1 cellular context compared by ENCODE assay signal in the genomic region with DNA sequence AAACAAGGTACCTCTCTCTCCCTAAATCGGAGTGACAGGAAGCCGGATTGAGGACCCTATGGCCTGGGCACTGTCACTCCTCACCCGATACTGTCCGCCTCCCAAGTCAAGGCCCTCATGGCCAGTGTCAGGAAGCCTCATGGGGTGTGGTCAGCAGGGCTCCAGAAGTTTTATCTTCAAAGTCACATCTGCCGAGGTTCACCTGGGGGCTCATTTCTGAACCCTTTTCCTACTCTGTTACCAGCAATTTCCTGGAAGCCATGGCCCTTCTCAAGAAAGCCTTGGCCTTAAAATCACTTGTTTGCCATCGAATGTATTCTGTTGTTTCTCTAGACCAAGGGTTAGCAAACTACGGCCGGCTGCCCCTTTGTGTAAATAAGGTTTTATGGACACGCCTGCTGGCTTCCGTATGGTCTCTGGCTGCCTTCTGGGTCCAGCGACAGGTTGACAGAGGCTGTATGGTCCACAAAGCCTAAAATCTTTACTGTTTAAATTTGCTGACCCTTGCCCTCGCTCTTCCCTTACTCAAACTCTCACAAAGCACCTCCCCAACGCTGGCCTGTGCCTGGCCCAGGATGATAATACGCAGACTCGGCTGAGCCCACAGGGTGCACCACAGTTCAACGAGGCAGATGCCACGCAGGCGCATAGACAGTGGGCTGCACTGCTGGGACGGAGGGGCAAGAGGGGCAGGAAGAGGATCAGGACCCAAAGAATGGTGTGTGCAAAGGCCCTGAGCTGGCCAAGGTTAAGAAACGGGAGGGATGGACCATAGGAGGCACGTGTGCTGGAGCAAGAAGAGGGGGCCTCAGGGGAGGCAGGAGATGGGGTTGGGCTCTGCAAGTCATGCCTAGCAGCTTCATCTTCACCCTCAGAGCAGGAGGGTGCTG.
TF ChIP-seq lines count a peak whose summit lies in the region.

No MANE protein-coding gene starts in this region.

TF ChIP-seq in K562, 482 proteins besides CTCF, POLR2A, EP300 and RAD21 (continued from another document and continues in another):
- TF ChIP-seq, protein P1, sequence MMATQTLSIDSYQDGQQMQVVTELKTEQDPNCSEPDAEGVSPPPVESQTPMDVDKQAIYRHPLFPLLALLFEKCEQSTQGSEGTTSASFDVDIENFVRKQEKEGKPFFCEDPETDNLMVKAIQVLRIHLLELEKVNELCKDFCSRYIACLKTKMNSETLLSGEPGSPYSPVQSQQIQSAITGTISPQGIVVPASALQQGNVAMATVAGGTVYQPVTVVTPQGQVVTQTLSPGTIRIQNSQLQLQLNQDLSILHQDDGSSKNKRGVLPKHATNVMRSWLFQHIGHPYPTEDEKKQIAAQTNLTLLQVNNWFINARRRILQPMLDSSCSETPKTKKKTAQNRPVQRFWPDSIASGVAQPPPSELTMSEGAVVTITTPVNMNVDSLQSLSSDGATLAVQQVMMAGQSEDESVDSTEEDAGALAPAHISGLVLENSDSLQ (IDR thresholded peaks at IDR 0.05), result peak; percentile 64; the same call in 1 of the 2 replicates
- no peak for TF ChIP-seq HNRNPK (IDR thresholded peaks at IDR 0.05; ENCODE audit: low read depth, low read length, poor library complexity, severe bottlenecking)
- TF ChIP-seq ATF7 (IDR thresholded peaks at IDR 0.05), result no peak
- no peak for TF ChIP-seq CHD1 (IDR thresholded peaks at IDR 0.05; ENCODE audit: low read length)
- TF ChIP-seq ZFP36 (IDR thresholded peaks at IDR 0.05; ENCODE audit: low read depth, low read length, partially characterized antibody), result no peak
- TF ChIP-seq ZNF311 (CRISPR knock-in tag; IDR thresholded peaks at IDR 0.05), result no peak
- no peak for TF ChIP-seq POLR2G (IDR thresholded peaks at IDR 0.05; ENCODE audit: low read depth, low read length)
- TF ChIP-seq GABPA (tag; conservative IDR thresholded peaks at IDR 0.05; ENCODE audit: low read depth), result no peak
- TF ChIP-seq PHB2 (IDR thresholded peaks at IDR 0.05; ENCODE audit: low read depth), result no peak
- TF ChIP-seq ZEB2 (IDR thresholded peaks at IDR 0.05), result peak; percentile 59; the same call in 1 of the 2 replicates
- TF ChIP-seq, protein P2, sequence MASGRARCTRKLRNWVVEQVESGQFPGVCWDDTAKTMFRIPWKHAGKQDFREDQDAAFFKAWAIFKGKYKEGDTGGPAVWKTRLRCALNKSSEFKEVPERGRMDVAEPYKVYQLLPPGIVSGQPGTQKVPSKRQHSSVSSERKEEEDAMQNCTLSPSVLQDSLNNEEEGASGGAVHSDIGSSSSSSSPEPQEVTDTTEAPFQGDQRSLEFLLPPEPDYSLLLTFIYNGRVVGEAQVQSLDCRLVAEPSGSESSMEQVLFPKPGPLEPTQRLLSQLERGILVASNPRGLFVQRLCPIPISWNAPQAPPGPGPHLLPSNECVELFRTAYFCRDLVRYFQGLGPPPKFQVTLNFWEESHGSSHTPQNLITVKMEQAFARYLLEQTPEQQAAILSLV (tag; IDR thresholded peaks at IDR 0.05), result no peak
- no peak for TF ChIP-seq TCF7L2 (IDR thresholded peaks at IDR 0.05; ENCODE audit: low read depth, low read length)
- no peak for TF ChIP-seq ZNF174 (CRISPR knock-in tag; IDR thresholded peaks at IDR 0.05)
- no peak for TF ChIP-seq FOXM1 (IDR thresholded peaks at IDR 0.05; ENCODE audit: low read depth)
- TF ChIP-seq FOXM1 (CRISPR knock-in tag; IDR thresholded peaks at IDR 0.05; ENCODE audit: low read depth), result no peak
- TF ChIP-seq E2F3 (CRISPR knock-in tag; IDR thresholded peaks at IDR 0.05), result no peak
- TF ChIP-seq, protein P3, sequence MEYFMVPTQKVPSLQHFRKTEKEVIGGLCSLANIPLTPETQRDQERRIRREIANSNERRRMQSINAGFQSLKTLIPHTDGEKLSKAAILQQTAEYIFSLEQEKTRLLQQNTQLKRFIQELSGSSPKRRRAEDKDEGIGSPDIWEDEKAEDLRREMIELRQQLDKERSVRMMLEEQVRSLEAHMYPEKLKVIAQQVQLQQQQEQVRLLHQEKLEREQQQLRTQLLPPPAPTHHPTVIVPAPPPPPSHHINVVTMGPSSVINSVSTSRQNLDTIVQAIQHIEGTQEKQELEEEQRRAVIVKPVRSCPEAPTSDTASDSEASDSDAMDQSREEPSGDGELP (CRISPR knock-in tag; IDR thresholded peaks at IDR 0.05; ENCODE audit: borderline replicate concordance), result no peak
- no peak for TF ChIP-seq BDP1 (IDR thresholded peaks at IDR 0.05; ENCODE audit: insufficient read depth, insufficient read length)
- TF ChIP-seq, protein P4, sequence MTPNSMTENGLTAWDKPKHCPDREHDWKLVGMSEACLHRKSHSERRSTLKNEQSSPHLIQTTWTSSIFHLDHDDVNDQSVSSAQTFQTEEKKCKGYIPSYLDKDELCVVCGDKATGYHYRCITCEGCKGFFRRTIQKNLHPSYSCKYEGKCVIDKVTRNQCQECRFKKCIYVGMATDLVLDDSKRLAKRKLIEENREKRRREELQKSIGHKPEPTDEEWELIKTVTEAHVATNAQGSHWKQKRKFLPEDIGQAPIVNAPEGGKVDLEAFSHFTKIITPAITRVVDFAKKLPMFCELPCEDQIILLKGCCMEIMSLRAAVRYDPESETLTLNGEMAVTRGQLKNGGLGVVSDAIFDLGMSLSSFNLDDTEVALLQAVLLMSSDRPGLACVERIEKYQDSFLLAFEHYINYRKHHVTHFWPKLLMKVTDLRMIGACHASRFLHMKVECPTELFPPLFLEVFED (CRISPR knock-in tag; conservative IDR thresholded peaks at IDR 0.05), result no peak
- TF ChIP-seq FOXA3 (CRISPR knock-in tag; conservative IDR thresholded peaks at IDR 0.05 in 1 of 2, IDR thresholded peaks at IDR 0.05 in 1 of 2), result peak; percentile 16 to 81; a peak in 1 of 4 replicates
- no peak for TF ChIP-seq SMARCB1 (IDR thresholded peaks at IDR 0.05; ENCODE audit: insufficient read length, low read depth)
- TF ChIP-seq, protein P5, sequence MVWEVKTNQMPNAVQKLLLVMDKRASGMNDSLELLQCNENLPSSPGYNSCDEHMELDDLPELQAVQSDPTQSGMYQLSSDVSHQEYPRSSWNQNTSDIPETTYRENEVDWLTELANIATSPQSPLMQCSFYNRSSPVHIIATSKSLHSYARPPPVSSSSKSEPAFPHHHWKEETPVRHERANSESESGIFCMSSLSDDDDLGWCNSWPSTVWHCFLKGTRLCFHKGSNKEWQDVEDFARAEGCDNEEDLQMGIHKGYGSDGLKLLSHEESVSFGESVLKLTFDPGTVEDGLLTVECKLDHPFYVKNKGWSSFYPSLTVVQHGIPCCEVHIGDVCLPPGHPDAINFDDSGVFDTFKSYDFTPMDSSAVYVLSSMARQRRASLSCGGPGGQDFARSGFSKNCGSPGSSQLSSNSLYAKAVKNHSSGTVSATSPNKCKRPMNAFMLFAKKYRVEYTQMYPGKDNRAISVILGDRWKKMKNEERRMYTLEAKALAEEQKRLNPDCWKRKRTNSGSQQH (CRISPR knock-in tag; IDR thresholded peaks at IDR 0.05), result no peak
- TF ChIP-seq MTA1 (IDR thresholded peaks at IDR 0.05; ENCODE audit: borderline replicate concordance), result no peak
- TF ChIP-seq CTBP1 (IDR thresholded peaks at IDR 0.05; ENCODE audit: borderline replicate concordance), result peak; percentile 20; the same call in 1 of the 2 replicates
- no peak for TF ChIP-seq NELFE (IDR thresholded peaks at IDR 0.05; ENCODE audit: insufficient read depth, insufficient read length)
- no peak for TF ChIP-seq U2AF2 (optimal IDR thresholded peaks at IDR 0.05; ENCODE audit: low read depth, low read length)
- TF ChIP-seq DPF2 (IDR thresholded peaks at IDR 0.05), result peak; percentile 66; the same call in 1 of the 2 replicates
- no peak for TF ChIP-seq ZNF780A (CRISPR knock-in tag; IDR thresholded peaks at IDR 0.05)
- TF ChIP-seq ILK (tag; IDR thresholded peaks at IDR 0.05; ENCODE audit: borderline replicate concordance, low read depth), result no peak
- TF ChIP-seq C11orf30 (IDR thresholded peaks at IDR 0.05; ENCODE audit: low read depth), result no peak
- TF ChIP-seq NCOA6 (IDR thresholded peaks at IDR 0.05), result no peak
- no peak for TF ChIP-seq KDM2B (CRISPR knock-in tag; IDR thresholded peaks at IDR 0.05)
- TF ChIP-seq RCOR1 (IDR thresholded peaks at IDR 0.05; ENCODE audit: borderline replicate concordance in 1 of 2, low read depth in 2 of 2, low read length in 2 of 2), result peak in 1 of 2 experiments; percentile 63; a peak in 2 of 4 replicates
- TF ChIP-seq MAFK (IDR thresholded peaks at IDR 0.05; ENCODE audit: low read length), result no peak
- no peak for TF ChIP-seq ZFP1 (CRISPR knock-in tag; IDR thresholded peaks at IDR 0.05)
- no peak for TF ChIP-seq GTF2A2 (tag; IDR thresholded peaks at IDR 0.05)
- no peak for TF ChIP-seq MTF1 (CRISPR knock-in tag; IDR thresholded peaks at IDR 0.05; ENCODE audit: borderline replicate concordance)
- TF ChIP-seq, protein P6, sequence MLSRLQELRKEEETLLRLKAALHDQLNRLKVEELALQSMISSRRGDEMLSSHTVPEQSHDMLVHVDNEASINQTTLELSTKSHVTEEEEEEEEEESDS (CRISPR knock-in tag; IDR thresholded peaks at IDR 0.05), result no peak
- peak; percentile 37; the same call in 1 of the 2 replicates for TF ChIP-seq L3MBTL2 (IDR thresholded peaks at IDR 0.05)
- no peak for TF ChIP-seq ZZZ3 (IDR thresholded peaks at IDR 0.05)
- TF ChIP-seq FOXK1 (CRISPR knock-in tag; IDR thresholded peaks at IDR 0.05; ENCODE audit: borderline replicate concordance), result no peak
- no peak for TF ChIP-seq PRPF4 (IDR thresholded peaks at IDR 0.05; ENCODE audit: insufficient read depth, low read depth, low read length, poor library complexity, severe bottlenecking)
- TF ChIP-seq SMARCE1 (IDR thresholded peaks at IDR 0.05), result 0 out of 2 replicates have a peak, but pooled peaks have one; percentile 15
- peak; percentile 32 for TF ChIP-seq CXXC5 (CRISPR knock-in tag; IDR thresholded peaks at IDR 0.05)
- TF ChIP-seq, protein P7, sequence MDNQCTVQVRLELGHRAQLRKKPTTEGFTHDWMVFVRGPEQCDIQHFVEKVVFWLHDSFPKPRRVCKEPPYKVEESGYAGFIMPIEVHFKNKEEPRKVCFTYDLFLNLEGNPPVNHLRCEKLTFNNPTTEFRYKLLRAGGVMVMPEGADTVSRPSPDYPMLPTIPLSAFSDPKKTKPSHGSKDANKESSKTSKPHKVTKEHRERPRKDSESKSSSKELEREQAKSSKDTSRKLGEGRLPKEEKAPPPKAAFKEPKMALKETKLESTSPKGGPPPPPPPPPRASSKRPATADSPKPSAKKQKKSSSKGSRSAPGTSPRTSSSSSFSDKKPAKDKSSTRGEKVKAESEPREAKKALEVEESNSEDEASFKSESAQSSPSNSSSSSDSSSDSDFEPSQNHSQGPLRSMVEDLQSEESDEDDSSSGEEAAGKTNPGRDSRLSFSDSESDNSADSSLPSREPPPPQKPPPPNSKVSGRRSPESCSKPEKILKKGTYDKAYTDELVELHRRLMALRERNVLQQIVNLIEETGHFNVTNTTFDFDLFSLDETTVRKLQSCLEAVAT (IDR thresholded peaks at IDR 0.05), result no peak
- TF ChIP-seq FOXP1 (CRISPR knock-in tag; IDR thresholded peaks at IDR 0.05), result no peak
- TF ChIP-seq, protein P8, sequence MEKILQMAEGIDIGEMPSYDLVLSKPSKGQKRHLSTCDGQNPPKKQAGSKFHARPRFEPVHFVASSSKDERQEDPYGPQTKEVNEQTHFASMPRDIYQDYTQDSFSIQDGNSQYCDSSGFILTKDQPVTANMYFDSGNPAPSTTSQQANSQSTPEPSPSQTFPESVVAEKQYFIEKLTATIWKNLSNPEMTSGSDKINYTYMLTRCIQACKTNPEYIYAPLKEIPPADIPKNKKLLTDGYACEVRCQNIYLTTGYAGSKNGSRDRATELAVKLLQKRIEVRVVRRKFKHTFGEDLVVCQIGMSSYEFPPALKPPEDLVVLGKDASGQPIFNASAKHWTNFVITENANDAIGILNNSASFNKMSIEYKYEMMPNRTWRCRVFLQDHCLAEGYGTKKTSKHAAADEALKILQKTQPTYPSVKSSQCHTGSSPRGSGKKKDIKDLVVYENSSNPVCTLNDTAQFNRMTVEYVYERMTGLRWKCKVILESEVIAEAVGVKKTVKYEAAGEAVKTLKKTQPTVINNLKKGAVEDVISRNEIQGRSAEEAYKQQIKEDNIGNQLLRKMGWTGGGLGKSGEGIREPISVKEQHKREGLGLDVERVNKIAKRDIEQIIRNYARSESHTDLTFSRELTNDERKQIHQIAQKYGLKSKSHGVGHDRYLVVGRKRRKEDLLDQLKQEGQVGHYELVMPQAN (IDR thresholded peaks at IDR 0.05; ENCODE audit: borderline replicate concordance), result no peak
- no peak for TF ChIP-seq HLTF (IDR thresholded peaks at IDR 0.05)
- TF ChIP-seq CBX5 (IDR thresholded peaks at IDR 0.05; ENCODE audit: borderline replicate concordance, low read depth), result no peak
- TF ChIP-seq, protein P9, sequence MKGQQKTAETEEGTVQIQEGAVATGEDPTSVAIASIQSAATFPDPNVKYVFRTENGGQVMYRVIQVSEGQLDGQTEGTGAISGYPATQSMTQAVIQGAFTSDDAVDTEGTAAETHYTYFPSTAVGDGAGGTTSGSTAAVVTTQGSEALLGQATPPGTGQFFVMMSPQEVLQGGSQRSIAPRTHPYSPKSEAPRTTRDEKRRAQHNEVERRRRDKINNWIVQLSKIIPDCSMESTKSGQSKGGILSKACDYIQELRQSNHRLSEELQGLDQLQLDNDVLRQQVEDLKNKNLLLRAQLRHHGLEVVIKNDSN (CRISPR knock-in tag; IDR thresholded peaks at IDR 0.05), result peak; percentile 10; the same call in 1 of the 2 replicates
- TF ChIP-seq TBL1XR1 (IDR thresholded peaks at IDR 0.05; ENCODE audit: low read length in 2 of 2), result no peak
- TF ChIP-seq, protein P10, sequence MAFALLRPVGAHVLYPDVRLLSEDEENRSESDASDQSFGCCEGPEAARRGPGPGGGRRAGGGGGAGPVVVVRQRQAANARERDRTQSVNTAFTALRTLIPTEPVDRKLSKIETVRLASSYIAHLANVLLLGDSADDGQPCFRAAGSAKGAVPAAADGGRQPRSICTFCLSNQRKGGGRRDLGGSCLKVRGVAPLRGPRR (CRISPR knock-in tag; IDR thresholded peaks at IDR 0.05), result no peak
- no peak for TF ChIP-seq EZH2 (IDR thresholded peaks at IDR 0.05; ENCODE audit: borderline replicate concordance, low read depth, low read length)
- TF ChIP-seq OTX1 (CRISPR knock-in tag; IDR thresholded peaks at IDR 0.05), result no peak
- TF ChIP-seq STAT5A (IDR thresholded peaks at IDR 0.05; ENCODE audit: borderline replicate concordance, low read length), result peak; percentile 67; the same call in 1 of the 2 replicates
- TF ChIP-seq CCAR2 (IDR thresholded peaks at IDR 0.05; ENCODE audit: low read depth, low read length), result no peak
- no peak for TF ChIP-seq ZNF408 (CRISPR knock-in tag; IDR thresholded peaks at IDR 0.05; ENCODE audit: low read depth)
